In genomic region chr7:25894902-25895791, GRCh38 we compare ENCODE assay signal across 8 cellular contexts.
A peak's percentile ranks its signal among the peaks of the same experiment; 100 is the strongest.
DNase-seq lines count a peak whose midpoint lies in the region; ATAC-seq and TF ChIP-seq lines count a peak whose summit lies in the region.

No MANE protein-coding gene starts in this region.

- no peaks in the 10 kb centered on the region for H3K9me3 Mint-ChIP-seq in osteocyte (ENCODE audit: unreplicated experiment)

- in situ Hi-C loops in GM18951 (cut with MboI; ENCODE audit: low sequenced_read_pairs, unreplicated experiment), result loop anchor here (5.0 to 25.0 kb wide), 5 partner anchors 172 to 767 kb away; no protein-coding TSS in a partner anchor

- DNase-seq in AG20443 (ENCODE audit: low spot score) (peak; percentile 70), RPMI8226 (peak; percentile 90), osteocyte (ENCODE audit: extremely low spot score, unreplicated experiment) (no peak), thyroid gland (peak; percentile 49 to 62)
- peak; percentile 85 for DNase-seq in activated effector memory CD4-positive, alpha-beta T cell treated with anti-CD3 and anti-CD28 coated beads, Interleukin-2, amount 50 U/mL, for 16 hours

- TF ChIP-seq EP300 in gastroesophageal sphincter (IDR thresholded peaks at IDR 0.05), result no peak

- TF ChIP-seq POLR2A in GM18951 (IDR thresholded peaks at IDR 0.05; ENCODE audit: extremely low read depth, insufficient read depth, insufficient read length) (peak; percentile 11), gastroesophageal sphincter (IDR thresholded peaks at IDR 0.05) (no peak), thyroid gland (IDR thresholded peaks at IDR 0.05) (no peak)

- peak overlapping the region in 1 of 2 donors; percentile 13 for H3K4me3 ChIP-seq in gastroesophageal sphincter
- no peak overlapping the region for H3K4me3 ChIP-seq in thyroid gland (replicated peaks in 1 of 3)

- ATAC-seq in HG03139 (IDR thresholded peaks at IDR 0.05; ENCODE audit: unreplicated experiment) (peak; percentile 60), gastroesophageal sphincter (peak; percentile 73)

- H3K9me3 ChIP-seq in gastroesophageal sphincter (no peaks in the 10 kb centered on the region), thyroid gland (no peaks in the 10 kb centered on the region)

- 35 to 54% methylated on average over 6 to 7 of the region's 30 CpGs for WGBS in gastroesophageal sphincter (ENCODE audit: low coverage in 1 of 2), 2 donors
- WGBS in thyroid gland, 2 donors, result 22% methylated on average over 30 of the region's 30 CpGs

- H3K27ac Mint-ChIP-seq in osteocyte (ENCODE audit: unreplicated experiment), result no peak overlapping the region

- H3K36me3 ChIP-seq in gastroesophageal sphincter (no peaks in the 10 kb centered on the region), thyroid gland (no peaks in the 10 kb centered on the region)

- H3K27me3 ChIP-seq in gastroesophageal sphincter (peaks cover 28% of the 10 kb centered on the region), thyroid gland (no peaks in the 10 kb centered on the region)

- H3K4me1 ChIP-seq in gastroesophageal sphincter (peaks cover 0 to 21% (median 4%) of the 10 kb centered on the region in 3 donors), thyroid gland (peaks cover 0 to 7% of the 10 kb centered on the region in 2 donors)

- H3K27ac ChIP-seq in gastroesophageal sphincter, result no peak overlapping the region
- H3K27ac ChIP-seq in thyroid gland, result no peak overlapping the region

- intact Hi-C loops in thyroid gland (cut with DNase I), result loop anchor here (2.0 kb wide), 1 partner anchor 168 kb away; no protein-coding TSS in a partner anchor

- peaks cover 67% of the 10 kb centered on the region for H3K27me3 Mint-ChIP-seq in osteocyte (ENCODE audit: unreplicated experiment)

- peak; percentile 30 to 81 (median 54) for TF ChIP-seq CTCF in gastroesophageal sphincter (IDR thresholded peaks at IDR 0.05)
- peak; percentile 58 for TF ChIP-seq CTCF in osteocyte (IDR thresholded peaks at IDR 0.05)
- peak; percentile 26 to 77 (median 50) for TF ChIP-seq CTCF in thyroid gland (IDR thresholded peaks at IDR 0.05)

- peaks cover 12% of the 10 kb centered on the region for H3K4me1 Mint-ChIP-seq in osteocyte (ENCODE audit: unreplicated experiment)

- no peaks in the 10 kb centered on the region for H3K36me3 Mint-ChIP-seq in osteocyte (ENCODE audit: unreplicated experiment)

- peak overlapping the region; percentile 29 for H3K4me3 Mint-ChIP-seq in osteocyte (ENCODE audit: unreplicated experiment)
